Comparison of ENCODE assay signal across 1 cellular context in the genomic region with DNA sequence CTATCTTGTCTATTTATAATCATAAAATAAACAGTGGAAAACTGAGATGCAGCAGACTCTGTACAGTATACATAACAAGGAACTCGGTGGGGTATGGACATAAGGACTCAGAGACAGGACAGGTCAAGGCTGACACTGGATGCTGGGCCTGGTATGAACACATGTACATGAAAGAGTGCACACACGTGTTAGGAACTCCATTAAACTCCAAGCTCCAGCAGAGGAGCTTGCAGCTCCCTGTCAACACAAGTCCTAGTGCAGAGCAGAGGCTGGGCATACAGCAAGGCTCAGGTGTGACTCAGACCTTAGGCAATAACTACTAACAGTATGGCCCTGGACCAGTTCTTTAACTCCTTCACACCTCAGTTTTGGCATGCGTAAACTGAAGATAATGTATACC.
A peak's percentile ranks its signal among the peaks of the same experiment; 100 is the strongest.
TF ChIP-seq lines count a peak whose summit lies in the region.

No MANE protein-coding gene starts in this region.

TF ChIP-seq in HepG2, 621 proteins besides CTCF, POLR2A, EP300 and RAD21:
- TF ChIP-seq ZNF501 (CRISPR knock-in tag; IDR thresholded peaks at IDR 0.05) (0 out of 2 replicates have a peak, but pooled peaks have one; percentile 6), TEAD3 (CRISPR knock-in tag; optimal IDR thresholded peaks at IDR 0.05; ENCODE audit: borderline replicate concordance) (peak; percentile 53), FOXP1 (IDR thresholded peaks at IDR 0.05) (no peak), FOXP1 (CRISPR knock-in tag; IDR thresholded peaks at IDR 0.05) (0 out of 2 replicates have a peak, but pooled peaks have one; percentile 15), ZNF205 (CRISPR knock-in tag; IDR thresholded peaks at IDR 0.05) (0 out of 2 replicates have a peak, but pooled peaks have one; percentile 27), SALL1 (CRISPR knock-in tag; IDR thresholded peaks at IDR 0.05) (peak; percentile 37; the same call in 1 of the 2 replicates), ZNF292 (CRISPR knock-in tag; IDR thresholded peaks at IDR 0.05; ENCODE audit: borderline replicate concordance, low read depth) (peak; percentile 50; the same call in 1 of the 2 replicates), MED13 (CRISPR knock-in tag; IDR thresholded peaks at IDR 0.05) (no peak), FOXO1 (CRISPR knock-in tag; IDR thresholded peaks at IDR 0.05) (0 out of 2 replicates have a peak, but pooled peaks have one; percentile 40), HNF4A (CRISPR knock-in tag; IDR thresholded peaks at IDR 0.05) (peak; percentile 10; the same call in 1 of the 2 replicates), FOXA1 (IDR thresholded peaks at IDR 0.05) (no peak), FOXA1 (CRISPR knock-in tag; IDR thresholded peaks at IDR 0.05) (0 out of 2 replicates have a peak, but pooled peaks have one; percentile 27), SAP130 (CRISPR knock-in tag; IDR thresholded peaks at IDR 0.05; ENCODE audit: low read depth) (peak; percentile 50; the same call in 1 of the 2 replicates), ZFX (CRISPR knock-in tag; IDR thresholded peaks at IDR 0.05; ENCODE audit: low read depth) (peak; percentile 25; the same call in 1 of the 2 replicates), FOSL1 (CRISPR knock-in tag; IDR thresholded peaks at IDR 0.05; ENCODE audit: borderline replicate concordance) (peak; percentile 41; the same call in 1 of the 2 replicates), ARHGAP35 (CRISPR knock-in tag; IDR thresholded peaks at IDR 0.05; ENCODE audit: borderline replicate concordance) (no peak), ZFP36 (IDR thresholded peaks at IDR 0.05; ENCODE audit: borderline replicate concordance, low read depth, low read length, partially characterized antibody) (no peak), FOSL2 (CRISPR knock-in tag; IDR thresholded peaks at IDR 0.05) (peak; percentile 91), ZNF234 (CRISPR knock-in tag; conservative IDR thresholded peaks at IDR 0.05) (no peak), ZNF781 (CRISPR knock-in tag; IDR thresholded peaks at IDR 0.05; ENCODE audit: borderline replicate concordance, not compliant biosample characterization) (no peak), CEBPB (IDR thresholded peaks at IDR 0.05; ENCODE audit: borderline replicate concordance, low read depth, low read length) (peak; percentile 82; the same call in 1 of the 2 replicates), HDAC2 (CRISPR knock-in tag; IDR thresholded peaks at IDR 0.05) (peak; percentile 15; the same call in 1 of the 2 replicates), MXI1 (IDR thresholded peaks at IDR 0.05; ENCODE audit: borderline replicate concordance, low read depth, low read length) (peak; percentile 68; the same call in 1 of the 3 replicates), MIER3 (CRISPR knock-in tag; IDR thresholded peaks at IDR 0.05; ENCODE audit: borderline replicate concordance) (0 out of 2 replicates have a peak, but pooled peaks have one; percentile 24), ZNF652 (CRISPR knock-in tag; IDR thresholded peaks at IDR 0.05; ENCODE audit: borderline replicate concordance, low read depth) (peak; percentile 86), CEBPG (CRISPR knock-in tag; IDR thresholded peaks at IDR 0.05) (peak; percentile 57; the same call in 1 of the 2 replicates), ELF1 (CRISPR knock-in tag; IDR thresholded peaks at IDR 0.05) (no peak), YEATS2 (CRISPR knock-in tag; IDR thresholded peaks at IDR 0.05; ENCODE audit: borderline replicate concordance) (no peak), ZNF644 (CRISPR knock-in tag; IDR thresholded peaks at IDR 0.05; ENCODE audit: low read depth) (0 out of 2 replicates have a peak, but pooled peaks have one; percentile 4), ZNF543 (CRISPR knock-in tag; IDR thresholded peaks at IDR 0.05) (no peak)
- TF ChIP-seq, protein P1, sequence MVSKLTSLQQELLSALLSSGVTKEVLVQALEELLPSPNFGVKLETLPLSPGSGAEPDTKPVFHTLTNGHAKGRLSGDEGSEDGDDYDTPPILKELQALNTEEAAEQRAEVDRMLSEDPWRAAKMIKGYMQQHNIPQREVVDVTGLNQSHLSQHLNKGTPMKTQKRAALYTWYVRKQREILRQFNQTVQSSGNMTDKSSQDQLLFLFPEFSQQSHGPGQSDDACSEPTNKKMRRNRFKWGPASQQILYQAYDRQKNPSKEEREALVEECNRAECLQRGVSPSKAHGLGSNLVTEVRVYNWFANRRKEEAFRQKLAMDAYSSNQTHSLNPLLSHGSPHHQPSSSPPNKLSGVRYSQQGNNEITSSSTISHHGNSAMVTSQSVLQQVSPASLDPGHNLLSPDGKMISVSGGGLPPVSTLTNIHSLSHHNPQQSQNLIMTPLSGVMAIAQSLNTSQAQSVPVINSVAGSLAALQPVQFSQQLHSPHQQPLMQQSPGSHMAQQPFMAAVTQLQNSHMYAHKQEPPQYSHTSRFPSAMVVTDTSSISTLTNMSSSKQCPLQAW (CRISPR knock-in tag; IDR thresholded peaks at IDR 0.05) = 0 out of 2 replicates have a peak, but pooled peaks have one; percentile 17
- TF ChIP-seq, protein P2, sequence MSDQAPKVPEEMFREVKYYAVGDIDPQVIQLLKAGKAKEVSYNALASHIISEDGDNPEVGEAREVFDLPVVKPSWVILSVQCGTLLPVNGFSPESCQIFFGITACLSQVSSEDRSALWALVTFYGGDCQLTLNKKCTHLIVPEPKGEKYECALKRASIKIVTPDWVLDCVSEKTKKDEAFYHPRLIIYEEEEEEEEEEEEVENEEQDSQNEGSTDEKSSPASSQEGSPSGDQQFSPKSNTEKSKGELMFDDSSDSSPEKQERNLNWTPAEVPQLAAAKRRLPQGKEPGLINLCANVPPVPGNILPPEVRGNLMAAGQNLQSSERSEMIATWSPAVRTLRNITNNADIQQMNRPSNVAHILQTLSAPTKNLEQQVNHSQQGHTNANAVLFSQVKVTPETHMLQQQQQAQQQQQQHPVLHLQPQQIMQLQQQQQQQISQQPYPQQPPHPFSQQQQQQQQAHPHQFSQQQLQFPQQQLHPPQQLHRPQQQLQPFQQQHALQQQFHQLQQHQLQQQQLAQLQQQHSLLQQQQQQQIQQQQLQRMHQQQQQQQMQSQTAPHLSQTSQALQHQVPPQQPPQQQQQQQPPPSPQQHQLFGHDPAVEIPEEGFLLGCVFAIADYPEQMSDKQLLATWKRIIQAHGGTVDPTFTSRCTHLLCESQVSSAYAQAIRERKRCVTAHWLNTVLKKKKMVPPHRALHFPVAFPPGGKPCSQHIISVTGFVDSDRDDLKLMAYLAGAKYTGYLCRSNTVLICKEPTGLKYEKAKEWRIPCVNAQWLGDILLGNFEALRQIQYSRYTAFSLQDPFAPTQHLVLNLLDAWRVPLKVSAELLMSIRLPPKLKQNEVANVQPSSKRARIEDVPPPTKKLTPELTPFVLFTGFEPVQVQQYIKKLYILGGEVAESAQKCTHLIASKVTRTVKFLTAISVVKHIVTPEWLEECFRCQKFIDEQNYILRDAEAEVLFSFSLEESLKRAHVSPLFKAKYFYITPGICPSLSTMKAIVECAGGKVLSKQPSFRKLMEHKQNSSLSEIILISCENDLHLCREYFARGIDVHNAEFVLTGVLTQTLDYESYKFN (CRISPR knock-in tag; conservative IDR thresholded peaks at IDR 0.05) = peak; percentile 19; the same call in 1 of the 2 replicates
- TF ChIP-seq, protein P3, sequence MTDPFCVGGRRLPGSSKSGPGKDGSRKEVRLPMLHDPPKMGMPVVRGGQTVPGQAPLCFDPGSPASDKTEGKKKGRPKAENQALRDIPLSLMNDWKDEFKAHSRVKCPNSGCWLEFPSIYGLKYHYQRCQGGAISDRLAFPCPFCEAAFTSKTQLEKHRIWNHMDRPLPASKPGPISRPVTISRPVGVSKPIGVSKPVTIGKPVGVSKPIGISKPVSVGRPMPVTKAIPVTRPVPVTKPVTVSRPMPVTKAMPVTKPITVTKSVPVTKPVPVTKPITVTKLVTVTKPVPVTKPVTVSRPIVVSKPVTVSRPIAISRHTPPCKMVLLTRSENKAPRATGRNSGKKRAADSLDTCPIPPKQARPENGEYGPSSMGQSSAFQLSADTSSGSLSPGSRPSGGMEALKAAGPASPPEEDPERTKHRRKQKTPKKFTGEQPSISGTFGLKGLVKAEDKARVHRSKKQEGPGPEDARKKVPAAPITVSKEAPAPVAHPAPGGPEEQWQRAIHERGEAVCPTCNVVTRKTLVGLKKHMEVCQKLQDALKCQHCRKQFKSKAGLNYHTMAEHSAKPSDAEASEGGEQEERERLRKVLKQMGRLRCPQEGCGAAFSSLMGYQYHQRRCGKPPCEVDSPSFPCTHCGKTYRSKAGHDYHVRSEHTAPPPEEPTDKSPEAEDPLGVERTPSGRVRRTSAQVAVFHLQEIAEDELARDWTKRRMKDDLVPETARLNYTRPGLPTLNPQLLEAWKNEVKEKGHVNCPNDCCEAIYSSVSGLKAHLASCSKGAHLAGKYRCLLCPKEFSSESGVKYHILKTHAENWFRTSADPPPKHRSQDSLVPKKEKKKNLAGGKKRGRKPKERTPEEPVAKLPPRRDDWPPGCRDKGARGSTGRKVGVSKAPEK (CRISPR knock-in tag; IDR thresholded peaks at IDR 0.05; ENCODE audit: borderline replicate concordance) = no peak
- TF ChIP-seq, protein P4, sequence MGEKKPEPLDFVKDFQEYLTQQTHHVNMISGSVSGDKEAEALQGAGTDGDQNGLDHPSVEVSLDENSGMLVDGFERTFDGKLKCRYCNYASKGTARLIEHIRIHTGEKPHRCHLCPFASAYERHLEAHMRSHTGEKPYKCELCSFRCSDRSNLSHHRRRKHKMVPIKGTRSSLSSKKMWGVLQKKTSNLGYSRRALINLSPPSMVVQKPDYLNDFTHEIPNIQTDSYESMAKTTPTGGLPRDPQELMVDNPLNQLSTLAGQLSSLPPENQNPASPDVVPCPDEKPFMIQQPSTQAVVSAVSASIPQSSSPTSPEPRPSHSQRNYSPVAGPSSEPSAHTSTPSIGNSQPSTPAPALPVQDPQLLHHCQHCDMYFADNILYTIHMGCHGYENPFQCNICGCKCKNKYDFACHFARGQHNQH (CRISPR knock-in tag; IDR thresholded peaks at IDR 0.05) = 0 out of 2 replicates have a peak, but pooled peaks have one; percentile 38
- TF ChIP-seq, protein P5, sequence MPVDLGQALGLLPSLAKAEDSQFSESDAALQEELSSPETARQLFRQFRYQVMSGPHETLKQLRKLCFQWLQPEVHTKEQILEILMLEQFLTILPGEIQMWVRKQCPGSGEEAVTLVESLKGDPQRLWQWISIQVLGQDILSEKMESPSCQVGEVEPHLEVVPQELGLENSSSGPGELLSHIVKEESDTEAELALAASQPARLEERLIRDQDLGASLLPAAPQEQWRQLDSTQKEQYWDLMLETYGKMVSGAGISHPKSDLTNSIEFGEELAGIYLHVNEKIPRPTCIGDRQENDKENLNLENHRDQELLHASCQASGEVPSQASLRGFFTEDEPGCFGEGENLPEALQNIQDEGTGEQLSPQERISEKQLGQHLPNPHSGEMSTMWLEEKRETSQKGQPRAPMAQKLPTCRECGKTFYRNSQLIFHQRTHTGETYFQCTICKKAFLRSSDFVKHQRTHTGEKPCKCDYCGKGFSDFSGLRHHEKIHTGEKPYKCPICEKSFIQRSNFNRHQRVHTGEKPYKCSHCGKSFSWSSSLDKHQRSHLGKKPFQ (CRISPR knock-in tag; IDR thresholded peaks at IDR 0.05; ENCODE audit: insufficient replicate concordance) = peak; percentile 50
- TF ChIP-seq, protein P6, sequence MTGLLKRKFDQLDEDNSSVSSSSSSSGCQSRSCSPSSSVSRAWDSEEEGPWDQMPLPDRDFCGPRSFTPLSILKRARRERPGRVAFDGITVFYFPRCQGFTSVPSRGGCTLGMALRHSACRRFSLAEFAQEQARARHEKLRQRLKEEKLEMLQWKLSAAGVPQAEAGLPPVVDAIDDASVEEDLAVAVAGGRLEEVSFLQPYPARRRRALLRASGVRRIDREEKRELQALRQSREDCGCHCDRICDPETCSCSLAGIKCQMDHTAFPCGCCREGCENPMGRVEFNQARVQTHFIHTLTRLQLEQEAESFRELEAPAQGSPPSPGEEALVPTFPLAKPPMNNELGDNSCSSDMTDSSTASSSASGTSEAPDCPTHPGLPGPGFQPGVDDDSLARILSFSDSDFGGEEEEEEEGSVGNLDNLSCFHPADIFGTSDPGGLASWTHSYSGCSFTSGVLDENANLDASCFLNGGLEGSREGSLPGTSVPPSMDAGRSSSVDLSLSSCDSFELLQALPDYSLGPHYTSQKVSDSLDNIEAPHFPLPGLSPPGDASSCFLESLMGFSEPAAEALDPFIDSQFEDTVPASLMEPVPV (CRISPR knock-in tag; IDR thresholded peaks at IDR 0.05) = no peak
- TF ChIP-seq, protein P7, sequence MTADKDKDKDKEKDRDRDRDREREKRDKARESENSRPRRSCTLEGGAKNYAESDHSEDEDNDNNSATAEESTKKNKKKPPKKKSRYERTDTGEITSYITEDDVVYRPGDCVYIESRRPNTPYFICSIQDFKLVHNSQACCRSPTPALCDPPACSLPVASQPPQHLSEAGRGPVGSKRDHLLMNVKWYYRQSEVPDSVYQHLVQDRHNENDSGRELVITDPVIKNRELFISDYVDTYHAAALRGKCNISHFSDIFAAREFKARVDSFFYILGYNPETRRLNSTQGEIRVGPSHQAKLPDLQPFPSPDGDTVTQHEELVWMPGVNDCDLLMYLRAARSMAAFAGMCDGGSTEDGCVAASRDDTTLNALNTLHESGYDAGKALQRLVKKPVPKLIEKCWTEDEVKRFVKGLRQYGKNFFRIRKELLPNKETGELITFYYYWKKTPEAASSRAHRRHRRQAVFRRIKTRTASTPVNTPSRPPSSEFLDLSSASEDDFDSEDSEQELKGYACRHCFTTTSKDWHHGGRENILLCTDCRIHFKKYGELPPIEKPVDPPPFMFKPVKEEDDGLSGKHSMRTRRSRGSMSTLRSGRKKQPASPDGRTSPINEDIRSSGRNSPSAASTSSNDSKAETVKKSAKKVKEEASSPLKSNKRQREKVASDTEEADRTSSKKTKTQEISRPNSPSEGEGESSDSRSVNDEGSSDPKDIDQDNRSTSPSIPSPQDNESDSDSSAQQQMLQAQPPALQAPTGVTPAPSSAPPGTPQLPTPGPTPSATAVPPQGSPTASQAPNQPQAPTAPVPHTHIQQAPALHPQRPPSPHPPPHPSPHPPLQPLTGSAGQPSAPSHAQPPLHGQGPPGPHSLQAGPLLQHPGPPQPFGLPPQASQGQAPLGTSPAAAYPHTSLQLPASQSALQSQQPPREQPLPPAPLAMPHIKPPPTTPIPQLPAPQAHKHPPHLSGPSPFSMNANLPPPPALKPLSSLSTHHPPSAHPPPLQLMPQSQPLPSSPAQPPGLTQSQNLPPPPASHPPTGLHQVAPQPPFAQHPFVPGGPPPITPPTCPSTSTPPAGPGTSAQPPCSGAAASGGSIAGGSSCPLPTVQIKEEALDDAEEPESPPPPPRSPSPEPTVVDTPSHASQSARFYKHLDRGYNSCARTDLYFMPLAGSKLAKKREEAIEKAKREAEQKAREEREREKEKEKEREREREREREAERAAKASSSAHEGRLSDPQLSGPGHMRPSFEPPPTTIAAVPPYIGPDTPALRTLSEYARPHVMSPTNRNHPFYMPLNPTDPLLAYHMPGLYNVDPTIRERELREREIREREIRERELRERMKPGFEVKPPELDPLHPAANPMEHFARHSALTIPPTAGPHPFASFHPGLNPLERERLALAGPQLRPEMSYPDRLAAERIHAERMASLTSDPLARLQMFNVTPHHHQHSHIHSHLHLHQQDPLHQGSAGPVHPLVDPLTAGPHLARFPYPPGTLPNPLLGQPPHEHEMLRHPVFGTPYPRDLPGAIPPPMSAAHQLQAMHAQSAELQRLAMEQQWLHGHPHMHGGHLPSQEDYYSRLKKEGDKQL (CRISPR knock-in tag; IDR thresholded peaks at IDR 0.05; ENCODE audit: low read depth) = no peak
- TF ChIP-seq, protein P8, sequence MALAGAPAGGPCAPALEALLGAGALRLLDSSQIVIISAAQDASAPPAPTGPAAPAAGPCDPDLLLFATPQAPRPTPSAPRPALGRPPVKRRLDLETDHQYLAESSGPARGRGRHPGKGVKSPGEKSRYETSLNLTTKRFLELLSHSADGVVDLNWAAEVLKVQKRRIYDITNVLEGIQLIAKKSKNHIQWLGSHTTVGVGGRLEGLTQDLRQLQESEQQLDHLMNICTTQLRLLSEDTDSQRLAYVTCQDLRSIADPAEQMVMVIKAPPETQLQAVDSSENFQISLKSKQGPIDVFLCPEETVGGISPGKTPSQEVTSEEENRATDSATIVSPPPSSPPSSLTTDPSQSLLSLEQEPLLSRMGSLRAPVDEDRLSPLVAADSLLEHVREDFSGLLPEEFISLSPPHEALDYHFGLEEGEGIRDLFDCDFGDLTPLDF (CRISPR knock-in tag; IDR thresholded peaks at IDR 0.05) = no peak
